In the genomic region with DNA sequence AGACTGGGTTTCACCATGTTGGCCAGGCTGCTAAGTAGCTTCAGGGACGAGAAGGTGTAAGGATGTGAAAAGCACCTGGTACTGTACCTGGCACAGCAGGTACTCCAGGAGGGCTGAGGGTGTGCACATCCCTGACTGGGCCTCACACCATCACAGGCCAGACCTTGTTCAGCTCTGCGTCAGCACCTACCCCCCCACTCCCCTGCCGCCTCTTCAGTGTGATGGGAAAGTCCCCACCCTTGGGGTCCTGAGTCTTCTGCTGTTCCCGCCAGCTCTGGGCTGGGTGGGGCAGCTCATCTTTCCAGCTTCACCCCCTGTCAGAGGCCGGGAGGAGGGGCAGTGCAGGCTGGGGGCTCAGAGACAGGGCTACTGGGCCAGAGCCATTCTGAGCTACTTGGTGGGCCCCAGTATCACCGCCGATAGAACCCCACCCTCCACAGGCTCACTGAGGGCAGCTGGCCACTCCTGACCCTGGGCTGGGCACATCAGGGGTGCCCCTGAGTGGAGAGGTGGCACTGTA, we compare ENCODE assay signal across 10 cellular contexts. TPM values are rescaled to one million over a fixed set of nuclear protein-coding genes. Genes with fewer than 3 reads are reported as not detected.
DNase-seq lines count a peak whose midpoint lies in the region; ATAC-seq and TF ChIP-seq lines count a peak whose summit lies in the region.
"Had no signal": no experiment of that assay in that cellular context is flagged by ENCODE, and none has a peak within 500 bp of the region (broad histone marks: within the 10 kb centered on the region; RNA-seq: fewer than 3 reads in every experiment).

No MANE protein-coding gene starts in this region.

- no peaks in the 10 kb centered on the region for H3K36me3 ChIP-seq in right atrium auricular region

- no peak overlapping the region for H3K4me3 ChIP-seq in right atrium auricular region
- H3K4me3 ChIP-seq: lung had no signal

- H3K27ac ChIP-seq in right atrium auricular region, result peak overlapping the region; percentile 86 to 96

- peaks cover 0 to 14% of the 10 kb centered on the region in 2 donors for H3K9me3 ChIP-seq in right atrium auricular region

- ATAC-seq in activated CD8-positive, alpha-beta T cell treated with anti-CD3 and anti-CD28 coated beads, Interleukin-2, amount 10 ng/mL, durations not matched to agents 7 days and 5 days, result no peak
- ATAC-seq in HG02571 (IDR thresholded peaks at IDR 0.05; ENCODE audit: unreplicated experiment) (no peak), HG03565 (IDR thresholded peaks at IDR 0.05; ENCODE audit: unreplicated experiment) (no peak), GM21576 (IDR thresholded peaks at IDR 0.05; ENCODE audit: unreplicated experiment) (no peak)

- no peaks in the 10 kb centered on the region for H3K27me3 ChIP-seq in right atrium auricular region

- CTCF ChIA-PET in activated CD8-positive, alpha-beta T cell treated with anti-CD3 and anti-CD28 coated beads, Interleukin-2, amount 10 ng/mL, durations not matched to agents 7 days and 5 days (lab: Charles Lee), result interaction anchor here (0.6 to 2.0 kb wide), 7 partner anchors 18 to 252 kb away, joined by 3 to 10 read pairs (median 3); no protein-coding TSS in a partner anchor

- H3K4me3 Mint-ChIP-seq in activated CD8-positive, alpha-beta T cell treated with anti-CD3 and anti-CD28 coated beads, Interleukin-2, amount 10 ng/mL, durations not matched to agents 7 days and 5 days, result no peak overlapping the region

- peaks cover 0 to 42% of the 10 kb centered on the region in 2 donors for H3K4me1 ChIP-seq in right atrium auricular region

- peaks cover 8% of the 10 kb centered on the region for H3K27me3 Mint-ChIP-seq in activated CD8-positive, alpha-beta T cell treated with anti-CD3 and anti-CD28 coated beads, Interleukin-2, amount 10 ng/mL, durations not matched to agents 7 days and 5 days (ENCODE audit: low read depth)

- peaks cover 40% of the 10 kb centered on the region for H3K4me1 Mint-ChIP-seq in activated CD8-positive, alpha-beta T cell treated with anti-CD3 and anti-CD28 coated beads, Interleukin-2, amount 10 ng/mL, durations not matched to agents 7 days and 5 days (ENCODE audit: low read depth)

- TF ChIP-seq CTCF in GM20000 (IDR thresholded peaks at IDR 0.05; ENCODE audit: extremely low read depth, missing control alignments), result no peak
- TF ChIP-seq CTCF in right atrium auricular region (IDR thresholded peaks at IDR 0.05), result no peak

- POLR2A ChIA-PET in activated CD8-positive, alpha-beta T cell treated with anti-CD3 and anti-CD28 coated beads, Interleukin-2, amount 10 ng/mL, durations not matched to agents 7 days and 5 days (lab: Charles Lee), result interaction anchor here (0.9 to 1.6 kb wide), 3 partner anchors 11 to 150 kb away, joined by 3 to 11 read pairs (median 4); no protein-coding TSS in a partner anchor

- DNase-seq in GM20000 (ENCODE audit: low spot score) (peak; percentile 70), right atrium auricular region (ENCODE audit: low spot score) (no peak), epidermal melanocyte (ENCODE audit: insufficient read length, low spot score) (no peak)
- DNase-seq in activated CD8-positive, alpha-beta T cell treated with anti-CD3 and anti-CD28 coated beads, Interleukin-2, amount 10 ng/mL, durations not matched to agents 7 days and 5 days, result no peak
- peak; percentile 82 to 84 for DNase-seq in stimulated activated CD8-positive, alpha-beta memory T cell treated with anti-CD3 and anti-CD28 coated beads, Interleukin-7, amount 100 ng/mL, for 4 hours (ENCODE audit: low read depth in 2 of 2)
- DNase-seq: NCI-H1092 treated with DMSO at 0.1 percent for 48 hours had no signal

- no peaks in the 10 kb centered on the region for H3K9me3 Mint-ChIP-seq in activated CD8-positive, alpha-beta T cell treated with anti-CD3 and anti-CD28 coated beads, Interleukin-2, amount 10 ng/mL, durations not matched to agents 7 days and 5 days (ENCODE audit: insufficient read depth)

- H3K27ac Mint-ChIP-seq in activated CD8-positive, alpha-beta T cell treated with anti-CD3 and anti-CD28 coated beads, Interleukin-2, amount 10 ng/mL, durations not matched to agents 7 days and 5 days, result peak overlapping the region; percentile 81

- no peaks in the 10 kb centered on the region for H3K36me3 Mint-ChIP-seq in activated CD8-positive, alpha-beta T cell treated with anti-CD3 and anti-CD28 coated beads, Interleukin-2, amount 10 ng/mL, durations not matched to agents 7 days and 5 days (ENCODE audit: low read depth)

RNA-seq across cellular contexts. Expression of gene SH3BP2, which starts 6.7 kb away (rescaled TPM):
- 10 to 100 TPM; 88.2 to 93.0 TPM for total RNA-seq in activated CD8-positive, alpha-beta T cell treated with anti-CD3 and anti-CD28 coated beads, Interleukin-2, amount 10 ng/mL, durations not matched to agents 7 days and 5 days
- 10 to 100 TPM; 20.1 to 25.2 TPM for total RNA-seq in right atrium auricular region

RNA-seq across cellular contexts. Expression of gene TNIP2, which starts 30.1 kb away (rescaled TPM):
- 10 to 100 TPM; 42.3 to 44.3 TPM for total RNA-seq in activated CD8-positive, alpha-beta T cell treated with anti-CD3 and anti-CD28 coated beads, Interleukin-2, amount 10 ng/mL, durations not matched to agents 7 days and 5 days
- 10 to 100 TPM; 28.0 to 45.8 TPM for total RNA-seq in right atrium auricular region

RNA-seq across cellular contexts. Expression of gene ADD1, which starts 57.4 kb away (rescaled TPM):
- total RNA-seq in activated CD8-positive, alpha-beta T cell treated with anti-CD3 and anti-CD28 coated beads, Interleukin-2, amount 10 ng/mL, durations not matched to agents 7 days and 5 days, result 100 to 1,000 TPM; 252 to 255 TPM
- total RNA-seq in right atrium auricular region, result 100 to 1,000 TPM; 171 to 196 TPM

Comparison
In these comparisons a context has a peak if more than half of its experiments do, and no peak if none do; other contexts are left out.
1. DNase-seq: peak in GM20000 (single experiment) and stimulated activated CD8-positive, alpha-beta memory T cell treated with anti-CD3 and anti-CD28 coated beads, Interleukin-7, amount 100 ng/mL, for 4 hours (2 of 2); none in activated CD8-positive, alpha-beta T cell treated with anti-CD3 and anti-CD28 coated beads, Interleukin-2, amount 10 ng/mL, durations not matched to agents 7 days and 5 days (single experiment), right atrium auricular region (single experiment) and epidermal melanocyte (single experiment).